15 cellular contexts compared by ENCODE assay signal in the genomic region with DNA sequence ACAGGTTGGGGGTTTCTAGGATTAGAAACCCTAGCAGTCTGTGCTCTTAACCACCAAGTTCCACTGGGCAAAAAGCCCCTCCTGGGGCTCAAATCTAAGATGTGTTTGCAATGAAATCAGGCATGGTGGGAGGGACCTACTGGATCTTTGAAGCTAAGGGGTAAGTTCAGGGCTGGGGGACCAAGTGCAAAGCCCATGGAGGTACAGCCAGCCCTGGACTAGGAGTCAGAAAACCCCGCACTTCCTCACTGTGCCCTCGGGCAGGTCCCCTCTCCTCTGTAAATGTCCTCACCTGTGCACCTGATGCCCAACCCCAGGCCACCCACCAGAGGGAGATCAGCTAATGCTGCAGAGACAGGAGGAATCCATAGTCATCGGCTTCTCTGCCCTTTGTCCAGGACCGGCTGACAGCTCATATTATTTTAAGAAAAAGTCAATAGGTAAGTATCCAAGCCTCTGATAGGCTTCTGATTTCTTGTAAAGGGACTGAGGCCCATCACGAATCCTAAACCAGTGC.
"Had no signal": no experiment of that assay in that cellular context is flagged by ENCODE, and none has a peak within 500 bp of the region (broad histone marks: within the 10 kb centered on the region; RNA-seq: fewer than 3 reads in every experiment).

No MANE protein-coding gene starts in this region.

- ATAC-seq: activated CD4-positive, alpha-beta T cell treated with anti-CD3 and anti-CD28 coated beads for 36 hours; gastrocnemius medialis; heart right ventricle; pancreas had no signal

- H3K36me3 ChIP-seq: colonic mucosa, gastrocnemius medialis, heart right ventricle, left ventricle myocardium inferior, pancreas, stomach had no signal

- H3K4me1 ChIP-seq: colonic mucosa, heart right ventricle, left ventricle myocardium inferior, pancreas, stomach had no signal

- H3K27ac Mint-ChIP-seq: activated CD4-positive, alpha-beta memory T cell treated with anti-CD3 and anti-CD28 coated beads, Interleukin-2, amount 10 ng/mL, durations not matched to agents 7 days and 5 days; activated CD4-positive, alpha-beta T cell treated with anti-CD3 and anti-CD28 coated beads for 36 hours; activated naive CD4-positive, alpha-beta T cell treated with anti-CD3 and anti-CD28 coated beads, Interleukin-2, amount 50 U/mL, for 24 hours; T-helper 2 cell treated with Interferon-gamma antibody and Interleukin-4, amounts not matched to agents 5 μg/mL and 100 μg/mL, for 36 hours had no signal

- H3K4me1 Mint-ChIP-seq: activated CD4-positive, alpha-beta memory T cell treated with anti-CD3 and anti-CD28 coated beads, Interleukin-2, amount 10 ng/mL, durations not matched to agents 7 days and 5 days; activated CD4-positive, alpha-beta T cell treated with anti-CD3 and anti-CD28 coated beads for 36 hours; activated naive CD4-positive, alpha-beta T cell treated with anti-CD3 and anti-CD28 coated beads, Interleukin-2, amount 50 U/mL, for 24 hours had no signal

- H3K9me3 Mint-ChIP-seq: activated CD4-positive, alpha-beta memory T cell treated with anti-CD3 and anti-CD28 coated beads, Interleukin-2, amount 10 ng/mL, durations not matched to agents 7 days and 5 days; activated naive CD4-positive, alpha-beta T cell treated with anti-CD3 and anti-CD28 coated beads, Interleukin-2, amount 50 U/mL, for 24 hours; T-helper 2 cell treated with Interferon-gamma antibody and Interleukin-4, amounts not matched to agents 5 μg/mL and 100 μg/mL, for 36 hours had no signal

- H3K9me3 ChIP-seq: colonic mucosa, gastrocnemius medialis, heart right ventricle, left ventricle myocardium inferior, pancreas, stomach had no signal

- DNase-seq: activated CD4-positive, alpha-beta memory T cell treated with anti-CD3 and anti-CD28 coated beads, Interleukin-2, amount 10 ng/mL, durations not matched to agents 7 days and 5 days; activated CD4-positive, alpha-beta T cell treated with anti-CD3 and anti-CD28 coated beads for 36 hours; caudate nucleus; colonic mucosa; effector CD4-positive, alpha-beta T cell; gastrocnemius medialis; heart right ventricle; kidney; left ventricle myocardium inferior; mesenchymal stem cell; pancreas; stimulated activated CD4-positive, alpha-beta T cell treated with anti-CD3 and anti-CD28 coated beads, Interleukin-4, amount 100 ng/mL, for 24 hours; stomach had no signal

- H3K4me3 Mint-ChIP-seq: activated CD4-positive, alpha-beta memory T cell treated with anti-CD3 and anti-CD28 coated beads, Interleukin-2, amount 10 ng/mL, durations not matched to agents 7 days and 5 days; activated CD4-positive, alpha-beta T cell treated with anti-CD3 and anti-CD28 coated beads for 36 hours; activated naive CD4-positive, alpha-beta T cell treated with anti-CD3 and anti-CD28 coated beads, Interleukin-2, amount 50 U/mL, for 24 hours; T-helper 2 cell treated with Interferon-gamma antibody and Interleukin-4, amounts not matched to agents 5 μg/mL and 100 μg/mL, for 36 hours had no signal

- H3K36me3 Mint-ChIP-seq: activated naive CD4-positive, alpha-beta T cell treated with anti-CD3 and anti-CD28 coated beads, Interleukin-2, amount 50 U/mL, for 24 hours had no signal

- H3K27me3 ChIP-seq: colonic mucosa, gastrocnemius medialis, pancreas had no signal

- H3K27ac ChIP-seq: colonic mucosa, gastrocnemius medialis, heart right ventricle, left ventricle myocardium inferior, pancreas, stomach had no signal

- H3K4me3 ChIP-seq: colonic mucosa, gastrocnemius medialis, heart right ventricle, left ventricle myocardium inferior, pancreas, stomach had no signal
